Comparison of ENCODE assay signal across 8 cellular contexts in the genomic region with DNA sequence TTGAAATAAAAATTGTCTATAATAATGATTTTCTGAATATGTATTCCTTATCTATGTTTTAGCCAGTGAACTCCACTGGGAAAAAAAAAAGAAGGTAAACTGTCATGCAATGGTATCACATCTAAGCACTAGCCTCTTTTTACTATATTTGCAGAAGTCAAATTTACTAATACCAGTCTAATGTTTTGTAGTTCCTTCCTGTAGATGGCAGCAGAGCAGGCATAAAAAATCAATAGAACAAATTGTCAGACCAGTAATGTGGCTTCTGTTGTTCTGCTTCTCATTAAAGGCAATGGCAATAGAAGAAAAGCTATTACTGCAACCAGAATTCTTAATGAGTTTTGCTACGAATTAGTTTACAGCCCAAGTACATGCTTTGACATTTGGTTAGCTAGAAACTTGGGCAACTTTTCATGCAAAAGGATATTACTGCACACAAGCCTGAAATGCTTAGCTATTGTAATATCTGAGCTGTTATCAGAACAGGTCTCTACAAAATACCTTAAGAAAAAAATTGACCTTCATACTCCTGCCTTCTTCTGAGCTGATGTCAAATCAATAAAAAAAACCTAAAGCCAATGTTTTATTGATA.
A peak's percentile ranks its signal among the peaks of the same experiment; 100 is the strongest.
DNase-seq lines count a peak whose midpoint lies in the region; ATAC-seq and TF ChIP-seq lines count a peak whose summit lies in the region.

No MANE protein-coding gene starts in this region.

- no peak overlapping the region for H3K27ac Mint-ChIP-seq in MCF 10A (ENCODE audit: low read depth, unreplicated experiment)

- TF ChIP-seq POLR2A in breast epithelium (IDR thresholded peaks at IDR 0.05) (no peak), Peyer's patch (IDR thresholded peaks at IDR 0.05) (no peak)

- H3K36me3 Mint-ChIP-seq in MCF 10A (ENCODE audit: insufficient read depth, unreplicated experiment) = no peaks in the 10 kb centered on the region

- POLR2A ChIA-PET in MCF 10A (lab: Yijun Ruan, JAX) = interaction anchor here (0.8 kb wide), 1 partner anchor 1463 kb away, joined by 3 read pairs; no protein-coding TSS in a partner anchor

- H3K4me1 ChIP-seq in breast epithelium (no peaks in the 10 kb centered on the region), Peyer's patch (no peaks in the 10 kb centered on the region), upper lobe of right lung (no peaks in the 10 kb centered on the region)

- TF ChIP-seq CTCF in MCF 10A (IDR thresholded peaks at IDR 0.05; ENCODE audit: unreplicated experiment) = peak; percentile 44
- peak in 1 of 3 donors; percentile 16 for TF ChIP-seq CTCF in breast epithelium (IDR thresholded peaks at IDR 0.05)
- peak in 4 of 6 experiments; percentile 38 to 50 (median 46) for TF ChIP-seq CTCF in Peyer's patch (IDR thresholded peaks at IDR 0.05)
- TF ChIP-seq CTCF in upper lobe of right lung (IDR thresholded peaks at IDR 0.05) = peak; percentile 57

- H3K36me3 ChIP-seq in breast epithelium (no peaks in the 10 kb centered on the region), Peyer's patch (no peaks in the 10 kb centered on the region), upper lobe of right lung (no peaks in the 10 kb centered on the region)

- no TSS peak for BruUV-seq in MCF 10A (replicated peaks; lab: Mats Ljungman, UMichigan)

- DNase-seq in MCF 10A (ENCODE audit: unreplicated experiment) (peak; percentile 49), breast epithelium (ENCODE audit: low spot score in 2 of 2) (no peak), Peyer's patch (no peak), foreskin melanocyte (peak; percentile 8), upper lobe of right lung (no peak), amniotic stem cell (lab: John Stamatoyannopoulos, UW) (no peak)

- ATAC-seq in HG03575 (IDR thresholded peaks at IDR 0.05; ENCODE audit: extremely low read depth, insufficient number of reproducible peaks, low FRiP score, unreplicated experiment) = peak; percentile 56
- ATAC-seq in upper lobe of right lung = peak; percentile 53
- no peak for ATAC-seq in HG03571 (IDR thresholded peaks at IDR 0.05; ENCODE audit: unreplicated experiment)

- no peaks in the 10 kb centered on the region for H3K4me1 Mint-ChIP-seq in MCF 10A (ENCODE audit: insufficient read depth, unreplicated experiment)

- H3K27ac ChIP-seq in breast epithelium = no peak overlapping the region
- no peak overlapping the region for H3K27ac ChIP-seq in Peyer's patch
- H3K27ac ChIP-seq in upper lobe of right lung = no peak overlapping the region

- no peaks in the 10 kb centered on the region for H3K27me3 ChIP-seq in breast epithelium
- H3K27me3 ChIP-seq in Peyer's patch = no peaks in the 10 kb centered on the region
- no peaks in the 10 kb centered on the region for H3K27me3 ChIP-seq in upper lobe of right lung

- H3K4me3 Mint-ChIP-seq in MCF 10A (ENCODE audit: unreplicated experiment) = no peak overlapping the region

- CTCF ChIA-PET in MCF 10A (lab: Yijun Ruan, JAX) = interaction anchor here (0.5 to 1.4 kb wide), 31 partner anchors 14 to 1953 kb away, joined by 3 to 26 read pairs (median 3); no protein-coding TSS in a partner anchor

- H3K4me3 ChIP-seq in breast epithelium (no peak overlapping the region), Peyer's patch (no peak overlapping the region), upper lobe of right lung (no peak overlapping the region)

- H3K27me3 Mint-ChIP-seq in MCF 10A (ENCODE audit: insufficient read depth, unreplicated experiment) = no peaks in the 10 kb centered on the region

- H3K9me3 ChIP-seq in breast epithelium (no peaks in the 10 kb centered on the region), Peyer's patch (no peaks in the 10 kb centered on the region), upper lobe of right lung (no peaks in the 10 kb centered on the region)

- intact Hi-C loops in MCF 10A (cut with micrococcal nuclease) (loop anchor here (1.0 to 10.0 kb wide), 3 partner anchors 341 to 966 kb away; no protein-coding TSS in a partner anchor), breast epithelium (cut with DNase I; ENCODE audit: low total_unique reads) (no loop called here), upper lobe of right lung (cut with DNase I) (no loop called here)

- peaks cover 10% of the 10 kb centered on the region for H3K9me3 Mint-ChIP-seq in MCF 10A (ENCODE audit: unreplicated experiment)

Comparison
In these comparisons a context has a peak if more than half of its experiments do, and no peak if none do; other contexts are left out.
1. DNase-seq: peak in MCF 10A (single experiment) and foreskin melanocyte (single experiment); none in breast epithelium (0 of 2), Peyer's patch (0 of 3), upper lobe of right lung (single experiment) and amniotic stem cell (single experiment).